Comparison of ENCODE assay signal across 24 cellular contexts in genomic region chr2:203789613-203790012, GRCh38.
"Had no signal": no experiment of that assay in that cellular context is flagged by ENCODE, and none has a peak within 500 bp of the region (broad histone marks: within the 10 kb centered on the region; RNA-seq: fewer than 3 reads in every experiment).

No MANE protein-coding gene starts in this region.

- H3K36me3 Mint-ChIP-seq: activated naive CD4-positive, alpha-beta T cell treated with anti-CD3 and anti-CD28 coated beads, Interleukin-2, amount 10 ng/mL, durations not matched to agents 7 days and 5 days had no signal

- H3K4me3 ChIP-seq: coronary artery, esophagus squamous epithelium, hepatocyte, sigmoid colon, tibial nerve had no signal

- H3K79me2 ChIP-seq: hepatocyte, parathyroid adenoma had no signal

- FAIRE-seq: islet of Langerhans, urothelium cell line had no signal

- H3K27ac ChIP-seq: esophagus squamous epithelium, hepatocyte, neutrophil, parathyroid adenoma, sigmoid colon had no signal

- H3K27ac Mint-ChIP-seq: activated CD4-positive, alpha-beta T cell treated with anti-CD3 and anti-CD28 coated beads, Interleukin-2, amount 10 ng/mL, durations not matched to agents 7 days and 5 days; activated CD8-positive, alpha-beta T cell treated with anti-CD3 and anti-CD28 coated beads, Interleukin-2, amount 10 ng/mL, durations not matched to agents 7 days and 5 days; activated naive CD4-positive, alpha-beta T cell treated with anti-CD3 and anti-CD28 coated beads, Interleukin-2, amount 10 ng/mL, durations not matched to agents 7 days and 5 days; activated naive CD8-positive, alpha-beta T cell treated with anti-CD3 and anti-CD28 coated beads, Interleukin-2, amount 50 U/mL, for 24 hours had no signal

- H3K4me3 Mint-ChIP-seq: activated CD4-positive, alpha-beta T cell treated with anti-CD3 and anti-CD28 coated beads, Interleukin-2, amount 10 ng/mL, durations not matched to agents 7 days and 5 days; activated CD8-positive, alpha-beta T cell treated with anti-CD3 and anti-CD28 coated beads, Interleukin-2, amount 10 ng/mL, durations not matched to agents 7 days and 5 days; activated naive CD4-positive, alpha-beta T cell treated with anti-CD3 and anti-CD28 coated beads, Interleukin-2, amount 10 ng/mL, durations not matched to agents 7 days and 5 days; activated naive CD8-positive, alpha-beta T cell treated with anti-CD3 and anti-CD28 coated beads, Interleukin-2, amount 50 U/mL, for 24 hours; naive thymus-derived CD4-positive, alpha-beta T cell had no signal

- H3K36me3 ChIP-seq: esophagus squamous epithelium, neutrophil, sigmoid colon, tibial nerve had no signal

- H3K9ac ChIP-seq: parathyroid adenoma had no signal

- H3K4me2 ChIP-seq: hepatocyte had no signal

- H3K9me3 Mint-ChIP-seq: activated CD4-positive, alpha-beta T cell treated with anti-CD3 and anti-CD28 coated beads, Interleukin-2, amount 10 ng/mL, durations not matched to agents 7 days and 5 days; activated naive CD4-positive, alpha-beta T cell treated with anti-CD3 and anti-CD28 coated beads, Interleukin-2, amount 10 ng/mL, durations not matched to agents 7 days and 5 days; activated naive CD8-positive, alpha-beta T cell treated with anti-CD3 and anti-CD28 coated beads, Interleukin-2, amount 50 U/mL, for 24 hours had no signal

- DNase-seq: activated CD4-positive, alpha-beta T cell treated with anti-CD3 and anti-CD28 coated beads, Interleukin-2, amount 10 ng/mL, durations not matched to agents 7 days and 5 days; activated CD4-positive, CD25-positive, alpha-beta regulatory T cell; activated CD8-positive, alpha-beta T cell treated with anti-CD3 and anti-CD28 coated beads, Interleukin-2, amount 10 ng/mL, durations not matched to agents 7 days and 5 days; activated effector memory CD4-positive, alpha-beta T cell treated with Interleukin-2 at 50 U/mL for 16 hours; activated naive CD4-positive, alpha-beta T cell treated with anti-CD3 and anti-CD28 coated beads, Interleukin-2, amount 10 ng/mL, durations not matched to agents 7 days and 5 days; activated naive CD8-positive, alpha-beta T cell treated with anti-CD3 and anti-CD28 coated beads, Interleukin-2, amount 50 U/mL, for 24 hours; activated T-cell treated with anti-CD3 and anti-CD28 coated beads, Interleukin-2, amount 50 U/mL, for 48 hours; aorta; effector CD4-positive, alpha-beta T cell; esophagus squamous epithelium; left colon; naive thymus-derived CD4-positive, alpha-beta T cell; sigmoid colon; stimulated activated naive CD4-positive, alpha-beta T cell treated with Interleukin-2 at 50 U/mL for 16 hours; substantia nigra; T-helper 1 cell; T-helper 9 cell had no signal

- ATAC-seq: activated CD8-positive, alpha-beta T cell treated with anti-CD3 and anti-CD28 coated beads, Interleukin-2, amount 10 ng/mL, durations not matched to agents 7 days and 5 days; activated naive CD8-positive, alpha-beta T cell treated with anti-CD3 and anti-CD28 coated beads, Interleukin-2, amount 50 U/mL, for 24 hours; naive thymus-derived CD4-positive, alpha-beta T cell had no signal

- H3K9me3 ChIP-seq: esophagus squamous epithelium, neutrophil, sigmoid colon, tibial nerve had no signal

- H3K4me1 ChIP-seq: parathyroid adenoma had no signal

- H3K27me3 ChIP-seq: esophagus squamous epithelium, hepatocyte, neutrophil, sigmoid colon, tibial nerve had no signal

- H2AFZ ChIP-seq: hepatocyte, parathyroid adenoma had no signal

- H3K27me3 Mint-ChIP-seq: activated CD4-positive, alpha-beta T cell treated with anti-CD3 and anti-CD28 coated beads, Interleukin-2, amount 10 ng/mL, durations not matched to agents 7 days and 5 days; activated naive CD4-positive, alpha-beta T cell treated with anti-CD3 and anti-CD28 coated beads, Interleukin-2, amount 10 ng/mL, durations not matched to agents 7 days and 5 days; activated naive CD8-positive, alpha-beta T cell treated with anti-CD3 and anti-CD28 coated beads, Interleukin-2, amount 50 U/mL, for 24 hours had no signal
